2 cellular contexts compared by ENCODE assay signal in genomic region chr6:39330057-39330456, GRCh38.
TF ChIP-seq lines count a peak whose summit lies in the region.

No MANE protein-coding gene starts in this region.

TF ChIP-seq in H1, 55 proteins besides CTCF, POLR2A, EP300 and RAD21:
- TF ChIP-seq TBP (IDR thresholded peaks at IDR 0.05; ENCODE audit: low read depth, low read length) (peak; percentile 36; the same call in 1 of the 2 replicates), SIX5 (IDR thresholded peaks at IDR 0.05; ENCODE audit: low read depth, low read length) (no peak), HDAC6 (IDR thresholded peaks at IDR 0.05; ENCODE audit: low read depth, low read length) (no peak), SP4 (IDR thresholded peaks at IDR 0.05; ENCODE audit: low read length) (no peak), MAFK (IDR thresholded peaks at IDR 0.05; ENCODE audit: low read depth, low read length) (no peak), CHD1 (IDR thresholded peaks at IDR 0.05; ENCODE audit: low read depth, low read length) (no peak), NANOG (IDR thresholded peaks at IDR 0.05; ENCODE audit: insufficient read depth, low read depth, low read length, poor library complexity, severe bottlenecking) (no peak)

TF ChIP-seq in HepG2, 621 proteins besides CTCF, POLR2A, EP300 and RAD21:
- no peak for TF ChIP-seq SALL2 (CRISPR knock-in tag; IDR thresholded peaks at IDR 0.05)
- TF ChIP-seq LBX2 (CRISPR knock-in tag; IDR thresholded peaks at IDR 0.05; ENCODE audit: borderline replicate concordance) = no peak
- TF ChIP-seq AGO2 (optimal IDR thresholded peaks at IDR 0.05; ENCODE audit: low read depth, low read length) = no peak
- TF ChIP-seq ZNF318 (CRISPR knock-in tag; IDR thresholded peaks at IDR 0.05) = no peak
- no peak for TF ChIP-seq AHR (CRISPR knock-in tag; IDR thresholded peaks at IDR 0.05)
TF ChIP-seq in HepG2: peak in this region for 0.
